21 cellular contexts compared by ENCODE assay signal in the genomic region with DNA sequence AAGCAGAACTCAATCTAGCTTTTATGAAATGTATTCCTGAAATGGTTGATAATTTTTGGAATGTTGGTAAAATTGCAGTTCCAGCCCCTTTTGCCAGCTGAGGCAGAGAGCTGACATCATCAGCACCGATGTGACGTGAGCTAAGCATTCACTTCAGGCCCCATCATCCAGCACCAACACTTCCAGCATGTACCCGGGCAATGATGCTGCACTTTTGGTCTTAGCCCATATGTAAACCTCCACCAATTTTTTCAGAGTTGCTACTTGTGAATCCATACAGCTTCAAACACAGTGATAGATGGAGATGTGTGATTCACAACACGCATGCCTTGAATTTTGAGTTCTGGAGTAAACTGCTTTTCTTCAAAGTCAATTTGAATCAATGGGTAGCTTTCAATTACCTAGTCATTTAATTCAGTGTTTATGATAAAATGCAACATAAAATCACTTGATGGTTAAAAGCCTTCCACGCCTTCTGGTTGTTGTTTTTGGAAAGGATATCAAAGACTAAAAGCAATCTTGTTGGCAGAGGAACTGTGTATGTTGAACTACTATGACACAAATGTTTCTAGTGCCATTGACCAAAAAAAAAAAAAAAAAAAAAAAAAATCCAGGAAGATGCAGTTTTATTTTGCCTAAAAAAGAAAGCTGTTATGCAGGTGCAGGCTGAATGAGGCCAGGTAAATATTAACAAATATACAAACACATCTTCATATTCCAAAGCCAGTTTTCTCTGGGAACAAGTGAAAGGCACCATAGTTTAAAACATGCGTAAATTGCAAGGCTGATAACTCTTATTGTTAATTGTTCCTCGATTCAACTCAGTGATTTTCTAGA.
DNase-seq lines count a peak whose midpoint lies in the region; ATAC-seq and TF ChIP-seq lines count a peak whose summit lies in the region.
"Had no signal": no experiment of that assay in that cellular context is flagged by ENCODE, and none has a peak within 500 bp of the region (broad histone marks: within the 10 kb centered on the region; RNA-seq: fewer than 3 reads in every experiment).

No MANE protein-coding gene starts in this region.

- no CpG with 5 or more reads among the region's 7 CpGs for WGBS in IMR-90 (ENCODE audit: extremely low coverage in 2 of 2, insufficient read length in 1 of 2), 2 experiments
- 93 to 100% methylated on average over 2 to 4 of the region's 7 CpGs for WGBS in mesodermal cell (ENCODE audit: insufficient coverage in 2 of 2), 2 experiments

- in situ Hi-C loops in IMR-90 (cut with MboI; ENCODE audit: low sequenced_read_pairs) = no loop called here

- peak overlapping the region; percentile 72 for H2BK20ac ChIP-seq in IMR-90 (ENCODE audit: low read depth, low read length)

- peak overlapping the region; percentile 62; the same call in 1 of the 3 replicates for H2BK15ac ChIP-seq in IMR-90 (ENCODE audit: low read depth, low read length)

- CTCF ChIA-PET in IMR-90 (lab: Yijun Ruan, JAX) = interaction anchor here (0.9 kb wide), 1 partner anchor 9 kb away, joined by 3 read pairs; no protein-coding TSS in a partner anchor

- no peak overlapping the region for H3K9ac ChIP-seq in IMR-90 (ENCODE audit: low read depth, low read length)

- H3K79me1 ChIP-seq in IMR-90 (ENCODE audit: low read depth in 1 of 2, low read length in 2 of 2) = peaks cover 6 to 56% of the 10 kb centered on the region in 2 experiments; a peak in 3 of 4 replicates

- no peaks in the 10 kb centered on the region for H3K9me3 ChIP-seq in IMR-90 (ENCODE audit: control insufficient read depth, insufficient read depth, low read length)
- no peaks in the 10 kb centered on the region for H3K9me3 ChIP-seq in RWPE2 (ENCODE audit: severe bottlenecking)
- H3K9me3 ChIP-seq in mesodermal cell (ENCODE audit: control insufficient read depth, low read length) = no peaks in the 10 kb centered on the region
- H3K9me3 ChIP-seq: stomach, upper lobe of left lung had no signal

- H4K20me1 ChIP-seq in IMR-90 (ENCODE audit: insufficient read depth, low read length) = no peaks in the 10 kb centered on the region

- H3K23ac ChIP-seq in IMR-90 (ENCODE audit: low read depth, low read length) = no peak overlapping the region

- intact Hi-C loops in IMR-90 (cut with micrococcal nuclease) = no loop called here
- intact Hi-C loops in posterior cingulate gyrus (cut with DNase I) = no loop called here

- H3K56ac ChIP-seq in IMR-90 (ENCODE audit: extremely low read depth, insufficient read depth, low read length) = no peak overlapping the region

- no peak overlapping the region for H3K4me3 ChIP-seq in IMR-90 (ENCODE audit: insufficient read depth, low read depth, low read length)
- no peak overlapping the region for H3K4me3 ChIP-seq in RWPE2 (ENCODE audit: severe bottlenecking)
- no peak overlapping the region for H3K4me3 ChIP-seq in mesodermal cell (ENCODE audit: extremely low read depth, insufficient read depth, low read length, poor library complexity, severe bottlenecking)
- H3K4me3 ChIP-seq: stomach, upper lobe of left lung had no signal

- H4K91ac ChIP-seq in IMR-90 (ENCODE audit: insufficient read depth, low read depth, low read length) = peak overlapping the region; percentile 17; the same call in 1 of the 2 replicates

- peak overlapping the region; percentile 31; the same call in 1 of the 2 replicates for H3K14ac ChIP-seq in IMR-90 (replicated peaks; ENCODE audit: low read depth, low read length)

- peak overlapping the region in 1 of 2 experiments; percentile 53; a peak in 2 of 4 replicates for H4K8ac ChIP-seq in IMR-90 (ENCODE audit: low read depth in 2 of 2, low read length in 2 of 2)

- H3K18ac ChIP-seq in IMR-90 (ENCODE audit: low read depth, low read length) = peak overlapping the region; percentile 1; the same call in 1 of the 2 replicates

- no TSS peak for BruUV-seq in IMR-90 (replicated peaks; lab: Mats Ljungman, UMichigan)

- no peak overlapping the region for H4K5ac ChIP-seq in IMR-90 (ENCODE audit: low read depth, low read length)

- H3K36me3 ChIP-seq in IMR-90 (ENCODE audit: control insufficient read depth, insufficient read depth, low read length) (peaks cover 14% of the 10 kb centered on the region), RWPE2 (ENCODE audit: low read depth) (peaks cover 68% of the 10 kb centered on the region), mesodermal cell (ENCODE audit: control insufficient read depth, insufficient read depth, low read length) (peaks cover 86% of the 10 kb centered on the region)
- H3K36me3 ChIP-seq: WERI-Rb-1 had no signal

- POLR2A ChIA-PET in IMR-90 (lab: Charles Lee; ENCODE audit: unreplicated experiment) = no interaction called here

- peak overlapping the region; percentile 31 for H2BK5ac ChIP-seq in IMR-90 (ENCODE audit: low read depth, low read length, poor library complexity, severe bottlenecking)

- DNase-seq in DMS53 treated with DMSO at 0.1 percent for 48 hours (lab: John Stamatoyannopoulos, UW; ENCODE audit: unreplicated experiment) (peak; percentile 83), IMR-90 (peak; percentile 52), RWPE2 (ENCODE audit: low spot score) (no peak), posterior cingulate gyrus (no peak), dedifferentiated amniotic fluid mesenchymal stem cell (ENCODE audit: extremely low spot score) (no peak), anterior cingulate cortex (lab: John Stamatoyannopoulos, UW) (no peak)
- no peak for DNase-seq in activated CD4-positive, CD25-positive, alpha-beta regulatory T cell treated with anti-CD3 and anti-CD28 coated beads, Interleukin-2, amount 50 U/mL, for 72 hours
- DNase-seq: activated CD4-positive, alpha-beta memory T cell treated with anti-CD3 and anti-CD28 coated beads, Interleukin-2, amount 10 ng/mL, durations not matched to agents 7 days and 5 days; activated naive CD4-positive, alpha-beta T cell treated with anti-CD3 and anti-CD28 coated beads for 36 hours; aorta; effector memory CD4-positive, alpha-beta T cell; GF-D8; islet precursor cell; naive thymus-derived CD8-positive, alpha-beta T cell; NCI-H1930; NCI-H524; SHP77 treated with DMSO at 0.1 percent for 48 hours; stomach; upper lobe of left lung; WERI-Rb-1 had no signal

- H3K9me1 ChIP-seq in IMR-90 (ENCODE audit: insufficient read depth, low read length) = peaks cover 5% of the 10 kb centered on the region

- H3K27me3 ChIP-seq in IMR-90 (ENCODE audit: control insufficient read depth, insufficient read depth, low read length) = no peaks in the 10 kb centered on the region
- no peaks in the 10 kb centered on the region for H3K27me3 ChIP-seq in RWPE2 (ENCODE audit: insufficient read depth, poor library complexity, severe bottlenecking)
- H3K27me3 ChIP-seq: stomach, upper lobe of left lung had no signal

- TF ChIP-seq CTCF in IMR-90 (conservative IDR thresholded peaks at IDR 0.05; ENCODE audit: low read depth, low read length) = no peak
- no peak for TF ChIP-seq CTCF in RWPE2 (IDR thresholded peaks at IDR 0.05; ENCODE audit: poor library complexity, severe bottlenecking)

- peaks cover 13% of the 10 kb centered on the region for H3K4me1 ChIP-seq in IMR-90 (ENCODE audit: control insufficient read depth, insufficient read depth, low read length)
- peaks cover 42% of the 10 kb centered on the region for H3K4me1 ChIP-seq in RWPE2 (ENCODE audit: insufficient read depth, poor library complexity, severe bottlenecking)
- H3K4me1 ChIP-seq in mesodermal cell (ENCODE audit: control insufficient read depth, insufficient read depth, low read length, poor library complexity, severe bottlenecking) = peaks cover 34% of the 10 kb centered on the region

- no peak overlapping the region for H2AFZ ChIP-seq in IMR-90 (replicated peaks; ENCODE audit: low read length, poor library complexity)

- no peak for TF ChIP-seq RAD21 in IMR-90 (IDR thresholded peaks at IDR 0.05; ENCODE audit: low read length)

- dilution Hi-C loops in IMR-90 (cut with HindIII; ENCODE audit: low sequenced_read_pairs, unreplicated experiment) = no loop called here

- H3K4me2 ChIP-seq in IMR-90 (ENCODE audit: low read depth, low read length) = no peak overlapping the region

- peak overlapping the region; percentile 70 for H3K4ac ChIP-seq in IMR-90 (ENCODE audit: low read depth, low read length)

- ATAC-seq in IMR-90 (ENCODE audit: low read depth) = no peak
- no peak for ATAC-seq in RWPE2 (ENCODE audit: low read depth)
- ATAC-seq: naive thymus-derived CD8-positive, alpha-beta T cell had no signal

- peak overlapping the region; percentile 80 for H2AK5ac ChIP-seq in IMR-90 (ENCODE audit: low read depth, low read length)

- no peak overlapping the region for H3K27ac ChIP-seq in IMR-90 (ENCODE audit: insufficient read depth, low read length)
- H3K27ac ChIP-seq in RWPE2 (ENCODE audit: poor library complexity, severe bottlenecking) = peak overlapping the region; percentile 100
- H3K27ac ChIP-seq in mesodermal cell (ENCODE audit: low read depth, low read length, severe bottlenecking) = peak overlapping the region; percentile 10
- H3K27ac ChIP-seq: stomach, upper lobe of left lung, WERI-Rb-1 had no signal

- no peak for TF ChIP-seq POLR2A in IMR-90 (IDR thresholded peaks at IDR 0.05; ENCODE audit: low read depth, low read length)

- H2AK9ac ChIP-seq in IMR-90 (replicated peaks; ENCODE audit: low read depth, low read length, poor library complexity) = no peak overlapping the region

- H2BK120ac ChIP-seq in IMR-90 (ENCODE audit: low read depth, low read length) = peak overlapping the region; percentile 70

TF ChIP-seq in IMR-90, 13 proteins besides CTCF, POLR2A, EP300 and RAD21:
- TF ChIP-seq NFE2L2 (IDR thresholded peaks at IDR 0.05; ENCODE audit: low read depth, low read length) (peak; percentile 69; the same call in 1 of the 2 replicates), BHLHE40 (IDR thresholded peaks at IDR 0.05; ENCODE audit: low read depth, low read length) (no peak), MAFK (IDR thresholded peaks at IDR 0.05; ENCODE audit: low read depth, low read length) (peak; percentile 6; the same call in 1 of the 2 replicates)
TF ChIP-seq in IMR-90: peak in this region for 2.

Comparison
In these comparisons a context has a peak if more than half of its experiments do, and no peak if none do; other contexts are left out.
1. DNase-seq: peak in DMS53 treated with DMSO at 0.1 percent for 48 hours (single experiment) and IMR-90 (single experiment); none in RWPE2 (single experiment), activated CD4-positive, CD25-positive, alpha-beta regulatory T cell treated with anti-CD3 and anti-CD28 coated beads, Interleukin-2, amount 50 U/mL, for 72 hours (single experiment), posterior cingulate gyrus (0 of 10), dedifferentiated amniotic fluid mesenchymal stem cell (single experiment) and anterior cingulate cortex (0 of 58).